In the genomic region with DNA sequence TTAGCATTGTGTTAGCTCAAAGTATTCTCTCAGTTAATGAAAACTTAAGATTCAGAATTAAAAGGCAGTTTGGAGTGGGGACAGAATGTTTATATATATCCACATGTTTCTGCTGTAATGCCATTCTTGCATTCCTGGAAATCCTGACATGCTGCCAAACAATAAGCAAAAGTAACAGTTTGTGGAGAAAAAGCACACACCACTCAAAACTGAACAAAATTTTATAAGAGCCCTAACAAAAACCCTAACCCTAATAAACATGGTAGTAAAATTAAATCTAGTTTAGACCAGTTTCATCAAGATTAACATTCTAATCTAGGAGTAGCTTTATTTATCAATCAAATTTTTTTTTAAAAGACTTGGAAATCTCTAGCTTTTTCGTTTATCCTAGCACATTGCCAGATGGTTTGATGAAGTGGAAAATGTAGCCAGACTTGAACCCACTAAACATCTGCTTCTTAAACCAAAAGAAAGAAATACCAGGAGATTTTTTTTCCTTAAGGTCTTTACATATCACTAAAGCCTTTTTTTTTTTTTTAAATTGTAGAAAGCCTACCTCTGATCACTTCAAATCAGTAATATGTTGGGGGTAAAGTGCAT, we compare ENCODE assay signal across 16 cellular contexts. TPM values are rescaled to one million over a fixed set of nuclear protein-coding genes. Genes with fewer than 3 reads are reported as not detected.
DNase-seq lines count a peak whose midpoint lies in the region; ATAC-seq and TF ChIP-seq lines count a peak whose summit lies in the region.
"Had no signal": no experiment of that assay in that cellular context is flagged by ENCODE, and none has a peak within 500 bp of the region (broad histone marks: within the 10 kb centered on the region; RNA-seq: fewer than 3 reads in every experiment).

No MANE protein-coding gene starts in this region.

- H3K27ac Mint-ChIP-seq in chondrocyte (ENCODE audit: unreplicated experiment): peak overlapping the region; percentile 83

- 37% methylated on average over 1 of the region's 1 CpG for WGBS in right cardiac atrium

- no peaks in the 10 kb centered on the region for H3K27me3 Mint-ChIP-seq in chondrocyte (ENCODE audit: low read depth)

- H3K4me3 Mint-ChIP-seq in chondrocyte (ENCODE audit: unreplicated experiment): no peak overlapping the region

- H3K9me3 ChIP-seq in right atrium auricular region (no peaks in the 10 kb centered on the region), right cardiac atrium (ENCODE audit: control insufficient read depth, low read length) (no peaks in the 10 kb centered on the region)
- H3K9me3 ChIP-seq: mucosa of descending colon, upper lobe of left lung had no signal

- TF ChIP-seq CTCF in right atrium auricular region (IDR thresholded peaks at IDR 0.05) (no peak), chondrocyte (IDR thresholded peaks at IDR 0.05) (no peak)

- H3K4me1 ChIP-seq in right atrium auricular region: peaks cover 0 to 39% of the 10 kb centered on the region in 2 donors
- H3K4me1 ChIP-seq in right cardiac atrium (ENCODE audit: control insufficient read depth, insufficient read depth, low read length): peaks cover 7% of the 10 kb centered on the region

- H3K4me3 ChIP-seq in right atrium auricular region: no peak overlapping the region
- no peak overlapping the region for H3K4me3 ChIP-seq in right cardiac atrium (ENCODE audit: low read length)
- H3K4me3 ChIP-seq: dorsolateral prefrontal cortex, mucosa of descending colon, upper lobe of left lung had no signal

- no peak for DNase-seq in right atrium auricular region (ENCODE audit: low spot score)
- DNase-seq in right cardiac atrium: no peak
- no peak for DNase-seq in chondrocyte (ENCODE audit: low spot score)
- DNase-seq in left kidney (ENCODE audit: low read depth, low spot score): peak; percentile 33
- no peak for DNase-seq in hippocampal formation (lab: John Stamatoyannopoulos, UW)
- no peak for DNase-seq in cerebellar nuclear complex (lab: John Stamatoyannopoulos, UW)
- DNase-seq: activated naive CD4-positive, alpha-beta T cell treated with Interleukin-2 at 50 U/mL for 16 hours; AML-193; dorsolateral prefrontal cortex; mucosa of descending colon; NCI-H2227 treated with DMSO at 0.1 percent for 48 hours; T1000; upper lobe of left lung had no signal

- intact Hi-C loops in right cardiac atrium (cut with DNase I): no loop called here

- peaks cover 40% of the 10 kb centered on the region for H3K4me1 Mint-ChIP-seq in chondrocyte (ENCODE audit: low read depth)

- no peaks in the 10 kb centered on the region for H3K9me3 Mint-ChIP-seq in chondrocyte (ENCODE audit: low read depth)

- H3K27me3 ChIP-seq in right atrium auricular region (no peaks in the 10 kb centered on the region), right cardiac atrium (ENCODE audit: control insufficient read depth, insufficient read depth) (no peaks in the 10 kb centered on the region)
- H3K27me3 ChIP-seq: dorsolateral prefrontal cortex, upper lobe of left lung had no signal

- no peaks in the 10 kb centered on the region for H3K36me3 ChIP-seq in right atrium auricular region
- H3K36me3 ChIP-seq: upper lobe of left lung had no signal

- H3K36me3 Mint-ChIP-seq in chondrocyte (ENCODE audit: low read depth): peaks cover 1% of the 10 kb centered on the region

- ATAC-seq in right cardiac atrium (no peak), HG02759 (IDR thresholded peaks at IDR 0.05; ENCODE audit: unreplicated experiment) (no peak), GM21423 (IDR thresholded peaks at IDR 0.05; ENCODE audit: unreplicated experiment) (no peak)
- ATAC-seq: mucosa of descending colon, sciatic nerve had no signal

- peak overlapping the region; percentile 5 to 8 for H3K27ac ChIP-seq in right atrium auricular region
- no peak overlapping the region for H3K27ac ChIP-seq in right cardiac atrium (ENCODE audit: low read length)

RNA-seq across cellular contexts. Expression of gene TCAIM, which starts 3.7 kb away (rescaled TPM):
- total RNA-seq in right atrium auricular region: 10 to 100 TPM; 18.8 to 37.6 TPM
- 10 to 100 TPM; 22.3 to 29.3 (median 28.3) TPM for total RNA-seq in right cardiac atrium
- 18.3 TPM for polyA plus RNA-seq in right cardiac atrium
- 19.3 to 36.3 TPM (median 24.1 TPM) in 3 replicates for total RNA-seq in chondrocyte
